24 cellular contexts compared by ENCODE assay signal in genomic region chr17:2921443-2921842, GRCh38.
DNase-seq lines count a peak whose midpoint lies in the region; ATAC-seq and TF ChIP-seq lines count a peak whose summit lies in the region.
"Had no signal": no experiment of that assay in that cellular context is flagged by ENCODE, and none has a peak within 500 bp of the region (broad histone marks: within the 10 kb centered on the region; RNA-seq: fewer than 3 reads in every experiment).

No MANE protein-coding gene starts in this region.

- H3K4me3 ChIP-seq in endodermal cell (ENCODE audit: low read length) (no peak overlapping the region), neuronal stem cell (ENCODE audit: low read length in 2 of 2) (no peak overlapping the region)
- H3K4me3 ChIP-seq: A549; BLaER1 treated with 17β-estradiol and CSF1 and Interleukin-3, amounts not matched to agents 10 nM and 100 nM had no signal

- no peak overlapping the region for H2BK15ac ChIP-seq in neuronal stem cell (ENCODE audit: low read length)

- H3K27ac Mint-ChIP-seq in natural killer cell (peak overlapping the region; percentile 76), endodermal cell (no peak overlapping the region)
- peak overlapping the region in 1 of 2 donors; percentile 48 for H3K27ac Mint-ChIP-seq in natural killer cell treated with Interleukin-12 subunit alpha and Interleukin-12 subunit beta and Interleukin-15 and Interleukin-18, amount 100 ng/mL, for 72 hours
- H3K27ac Mint-ChIP-seq: CD4-positive, alpha-beta T cell; HFFc6 had no signal

- H3K4me3 Mint-ChIP-seq in natural killer cell (no peak overlapping the region), endodermal cell (no peak overlapping the region)
- H3K4me3 Mint-ChIP-seq in natural killer cell treated with Interleukin-12 subunit alpha and Interleukin-12 subunit beta and Interleukin-15 and Interleukin-18, amount 100 ng/mL, for 72 hours: no peak overlapping the region
- H3K4me3 Mint-ChIP-seq: CD14-positive monocyte; CD4-positive, alpha-beta T cell; HFFc6 had no signal

- H3K27me3 Mint-ChIP-seq in natural killer cell (ENCODE audit: low read depth in 2 of 2) (no peaks in the 10 kb centered on the region), endodermal cell (ENCODE audit: insufficient read depth) (no peaks in the 10 kb centered on the region)
- no peaks in the 10 kb centered on the region for H3K27me3 Mint-ChIP-seq in natural killer cell treated with Interleukin-12 subunit alpha and Interleukin-12 subunit beta and Interleukin-15 and Interleukin-18, amount 100 ng/mL, for 72 hours
- H3K27me3 Mint-ChIP-seq: CD4-positive, alpha-beta T cell; CD8-positive, alpha-beta memory T cell had no signal

- no peak overlapping the region for H3K4ac ChIP-seq in neuronal stem cell (ENCODE audit: low read length)

- no peak overlapping the region for H4K91ac ChIP-seq in neuronal stem cell (ENCODE audit: low read depth, low read length, poor library complexity)

- H3K79me1 ChIP-seq in neuronal stem cell (ENCODE audit: low read depth, low read length): peaks cover 1% of the 10 kb centered on the region

- H3K27me3 ChIP-seq in endodermal cell (ENCODE audit: control insufficient read depth, insufficient read depth, low read length, poor library complexity, severe bottlenecking) (no peaks in the 10 kb centered on the region), neuronal stem cell (ENCODE audit: control insufficient read depth in 3 of 3, insufficient read depth in 3 of 3, low read depth in 1 of 3, low read length in 3 of 3) (peaks cover 0 to 22% (median 0%) of the 10 kb centered on the region in 3 experiments)
- H3K27me3 ChIP-seq: BE2C; BLaER1 treated with 17β-estradiol and CSF1 and Interleukin-3, amounts not matched to agents 10 nM and 100 nM had no signal

- no peak overlapping the region for H3K27ac ChIP-seq in endodermal cell (ENCODE audit: low read depth, low read length)
- H3K27ac ChIP-seq in neuronal stem cell (replicated peaks; ENCODE audit: low read length): no peak overlapping the region
- H3K27ac ChIP-seq: A549; BLaER1 treated with 17β-estradiol and CSF1 and Interleukin-3, amounts not matched to agents 10 nM and 100 nM had no signal

- H3K9ac ChIP-seq in endodermal cell (ENCODE audit: extremely low read depth, low read length, poor library complexity, severe bottlenecking) (no peak overlapping the region), neuronal stem cell (ENCODE audit: low read depth, low read length, poor library complexity) (no peak overlapping the region)
- H3K9ac ChIP-seq: BLaER1 treated with 17β-estradiol and CSF1 and Interleukin-3, amounts not matched to agents 10 nM and 100 nM had no signal

- H3K18ac ChIP-seq in neuronal stem cell (ENCODE audit: low read length): no peak overlapping the region

- no peak overlapping the region for H4K8ac ChIP-seq in neuronal stem cell (ENCODE audit: low read depth, low read length)

- H3K23ac ChIP-seq in neuronal stem cell (ENCODE audit: low read depth, low read length, poor library complexity): peak overlapping the region; percentile 20

- no peak overlapping the region for H2AK5ac ChIP-seq in neuronal stem cell (ENCODE audit: low read depth, low read length)

- H3K4me2 ChIP-seq in neuronal stem cell (ENCODE audit: insufficient read depth, low read length, poor library complexity, severe bottlenecking): no peak overlapping the region
- H3K4me2 ChIP-seq: A549; BLaER1 treated with 17β-estradiol and CSF1 and Interleukin-3, amounts not matched to agents 10 nM and 100 nM had no signal

- intact Hi-C loops in natural killer cell (cut with micrococcal nuclease): no loop called here

- H3K36me3 ChIP-seq in endodermal cell (ENCODE audit: control insufficient read depth, insufficient read depth, low read length) (no peaks in the 10 kb centered on the region), neuronal stem cell (replicated peaks in 1 of 2; ENCODE audit: control insufficient read depth in 2 of 2, insufficient read depth in 2 of 2, low read length in 2 of 2) (no peaks in the 10 kb centered on the region)

- DNase-seq in natural killer cell (no peak), endodermal cell (peak; percentile 92), neuronal stem cell (ENCODE audit: low spot score) (no peak)
- DNase-seq in natural killer cell treated with Interleukin-12 subunit alpha and Interleukin-12 subunit beta and Interleukin-15 and Interleukin-18, amount 100 ng/mL, for 72 hours (ENCODE audit: low spot score): no peak
- DNase-seq in stimulated activated naive CD4-positive, alpha-beta T cell (lab: John Stamatoyannopoulos, UW): no peak
- DNase-seq: 8988T; ACHN; AML-193; BE2C; CD4-positive, alpha-beta T cell; CD8-positive, alpha-beta memory T cell; DMS 273 treated with DMSO at 0.1 percent for 48 hours; DMS79; EL; GF-D8; GOT3; H7; HFFc6 had no signal

- no peak overlapping the region for H2BK120ac ChIP-seq in neuronal stem cell (ENCODE audit: low read depth, low read length)

- H3K4me1 ChIP-seq in endodermal cell (ENCODE audit: control insufficient read depth, insufficient read depth, low read length): peaks cover 3% of the 10 kb centered on the region
- peaks cover 0 to 5% of the 10 kb centered on the region in 2 donors for H3K4me1 ChIP-seq in neuronal stem cell (ENCODE audit: control insufficient read depth in 2 of 2, insufficient read depth in 1 of 2, low read depth in 1 of 2, low read length in 2 of 2)

- no peak overlapping the region for H2BK5ac ChIP-seq in neuronal stem cell (ENCODE audit: low read length)

- H3K4me1 Mint-ChIP-seq in natural killer cell (peaks cover 66 to 72% of the 10 kb centered on the region in 2 donors), endodermal cell (peaks cover 12% of the 10 kb centered on the region)
- peaks cover 28 to 53% of the 10 kb centered on the region in 2 donors for H3K4me1 Mint-ChIP-seq in natural killer cell treated with Interleukin-12 subunit alpha and Interleukin-12 subunit beta and Interleukin-15 and Interleukin-18, amount 100 ng/mL, for 72 hours (ENCODE audit: low read depth in 2 of 2)

- no peak overlapping the region for H2BK12ac ChIP-seq in neuronal stem cell (ENCODE audit: low read length)

- no peak for TF ChIP-seq CTCF in natural killer cell (IDR thresholded peaks at IDR 0.05)
- TF ChIP-seq CTCF in endodermal cell (conservative IDR thresholded peaks at IDR 0.05): no peak

- peak in 1 of 3 donors; percentile 21 for ATAC-seq in natural killer cell
- ATAC-seq in natural killer cell treated with Interleukin-12 subunit alpha and Interleukin-12 subunit beta and Interleukin-15 and Interleukin-18, amount 100 ng/mL, for 72 hours: no peak
- no peak for ATAC-seq in GM21360 (IDR thresholded peaks at IDR 0.05; ENCODE audit: unreplicated experiment)
- no peak for ATAC-seq in HG03025 (IDR thresholded peaks at IDR 0.05; ENCODE audit: low FRiP score, unreplicated experiment)
- ATAC-seq: A549, HCT116 had no signal

- no peak overlapping the region for H3K14ac ChIP-seq in neuronal stem cell (ENCODE audit: low read length)

- H3K9me3 ChIP-seq in endodermal cell (ENCODE audit: control insufficient read depth, low read length) (no peaks in the 10 kb centered on the region), neuronal stem cell (replicated peaks in 1 of 2; ENCODE audit: control insufficient read depth in 2 of 2, insufficient read depth in 1 of 2, low read depth in 1 of 2, low read length in 2 of 2) (no peaks in the 10 kb centered on the region)
- H3K9me3 ChIP-seq: A549; BE2C; BLaER1 treated with 17β-estradiol and CSF1 and Interleukin-3, amounts not matched to agents 10 nM and 100 nM had no signal

- no peaks in the 10 kb centered on the region for H3K9me3 Mint-ChIP-seq in natural killer cell
- H3K9me3 Mint-ChIP-seq in natural killer cell treated with Interleukin-12 subunit alpha and Interleukin-12 subunit beta and Interleukin-15 and Interleukin-18, amount 100 ng/mL, for 72 hours: no peaks in the 10 kb centered on the region
- H3K9me3 Mint-ChIP-seq in endodermal cell: no peaks in the 10 kb centered on the region
- H3K9me3 Mint-ChIP-seq: CD4-positive, alpha-beta T cell; CD8-positive, alpha-beta memory T cell had no signal

- no peak overlapping the region for H2AFZ ChIP-seq in neuronal stem cell (ENCODE audit: low read length)

- H3K36me3 Mint-ChIP-seq in natural killer cell: peaks cover 6% of the 10 kb centered on the region
- H3K36me3 Mint-ChIP-seq in natural killer cell treated with Interleukin-12 subunit alpha and Interleukin-12 subunit beta and Interleukin-15 and Interleukin-18, amount 100 ng/mL, for 72 hours: peaks cover 8% of the 10 kb centered on the region
- H3K36me3 Mint-ChIP-seq in endodermal cell (ENCODE audit: low read depth): peaks cover 8% of the 10 kb centered on the region

- 83 to 88% methylated on average over 9 to 18 of the region's 18 CpGs for WGBS in endodermal cell (ENCODE audit: insufficient coverage in 1 of 2, insufficient read length in 1 of 2), 2 experiments
- no CpG with 5 or more reads among the region's 18 CpGs for WGBS in neuronal stem cell (ENCODE audit: extremely low coverage in 2 of 2, insufficient read length in 2 of 2, insufficient replicate concordance in 1 of 2), 2 donors
